In genomic region chr5:53164478-53165165, GRCh38 we compare ENCODE assay signal across 12 cellular contexts. TPM values are rescaled to one million over a fixed set of nuclear protein-coding genes. Genes with fewer than 3 reads are reported as not detected.
DNase-seq lines count a peak whose midpoint lies in the region; ATAC-seq and TF ChIP-seq lines count a peak whose summit lies in the region.
"Had no signal": no experiment of that assay in that cellular context is flagged by ENCODE, and none has a peak within 500 bp of the region (broad histone marks: within the 10 kb centered on the region; RNA-seq: fewer than 3 reads in every experiment).

No MANE protein-coding gene starts in this region.

- H3K27ac ChIP-seq in lower lobe of right lung (no peak overlapping the region), upper lobe of right lung (no peak overlapping the region)
- H3K27ac ChIP-seq: BLaER1 treated with 17β-estradiol and CSF1 and Interleukin-3, amounts not matched to agents 10 nM and 100 nM had no signal

- H3K4me3 ChIP-seq in Loucy (ENCODE audit: low read length, poor library complexity, severe bottlenecking) (no peak overlapping the region), lower lobe of right lung (no peak overlapping the region), upper lobe of right lung (no peak overlapping the region)
- H3K4me3 ChIP-seq: BLaER1 treated with 17β-estradiol and CSF1 and Interleukin-3, amounts not matched to agents 10 nM and 100 nM had no signal

- H3K79me2 ChIP-seq in Loucy (ENCODE audit: insufficient read depth, low read length), result no peaks in the 10 kb centered on the region

- no peaks in the 10 kb centered on the region for H4K20me1 ChIP-seq in Loucy (ENCODE audit: insufficient read depth, low read length, poor library complexity, severe bottlenecking)
- H4K20me1 ChIP-seq: BLaER1 treated with 17β-estradiol and CSF1 and Interleukin-3, amounts not matched to agents 10 nM and 100 nM had no signal

- H3K4me1 ChIP-seq in Loucy (ENCODE audit: insufficient read depth, low read length, poor library complexity, severe bottlenecking) (no peaks in the 10 kb centered on the region), lower lobe of right lung (peaks cover 29% of the 10 kb centered on the region), upper lobe of right lung (peaks cover 18% of the 10 kb centered on the region)

- H3K36me3 ChIP-seq in Loucy (ENCODE audit: insufficient read depth, low read length) (no peaks in the 10 kb centered on the region), lower lobe of right lung (no peaks in the 10 kb centered on the region), upper lobe of right lung (no peaks in the 10 kb centered on the region)
- H3K36me3 ChIP-seq: BLaER1 treated with 17β-estradiol and CSF1 and Interleukin-3, amounts not matched to agents 10 nM and 100 nM had no signal

- peak overlapping the region; percentile 42; the same call in 1 of the 2 replicates for H2AFZ ChIP-seq in Loucy (ENCODE audit: low read length)

- H3K9ac ChIP-seq in Loucy (ENCODE audit: low read depth, low read length, poor library complexity, severe bottlenecking), result no peak overlapping the region
- H3K9ac ChIP-seq: BLaER1 treated with 17β-estradiol and CSF1 and Interleukin-3, amounts not matched to agents 10 nM and 100 nM had no signal

- POLR2A ChIA-PET in HEK293T (lab: Yijun Ruan, JAX), result interaction anchor here (1.3 kb wide), 1 partner anchor 55 kb away, joined by 3 read pairs; the partner anchor contains the start of gene MOCS2

- no peaks in the 10 kb centered on the region for H3K9me2 ChIP-seq in Loucy (replicated peaks; ENCODE audit: low read depth, low read length)

- DNase-seq in left lobe of liver (ENCODE audit: low spot score), result peak; percentile 62
- no peak for DNase-seq in lower lobe of right lung
- no peak for DNase-seq in upper lobe of right lung
- DNase-seq in NCI-H748 (lab: John Stamatoyannopoulos, UW; ENCODE audit: unreplicated experiment), result no peak
- no peak for DNase-seq in HEK293T (ENCODE audit: extremely low spot score)
- no peak for DNase-seq in hepatic stellate cell (ENCODE audit: low spot score)
- DNase-seq: ACHN; Calu3; CD4-positive, CD25-positive, alpha-beta regulatory T cell; DMS 273 treated with DMSO at 0.1 percent for 48 hours had no signal

- no peaks in the 10 kb centered on the region for H3F3A ChIP-seq in Loucy (ENCODE audit: low read depth)

- H3K4me2 ChIP-seq in Loucy (ENCODE audit: low read depth, low read length, poor library complexity, severe bottlenecking), result no peak overlapping the region
- H3K4me2 ChIP-seq: BLaER1 treated with 17β-estradiol and CSF1 and Interleukin-3, amounts not matched to agents 10 nM and 100 nM had no signal

- TF ChIP-seq CTCF in Loucy (conservative IDR thresholded peaks at IDR 0.05; ENCODE audit: low read length) (no peak), lower lobe of right lung (IDR thresholded peaks at IDR 0.05) (no peak), upper lobe of right lung (IDR thresholded peaks at IDR 0.05) (no peak)

- H3K27me3 ChIP-seq in Loucy (ENCODE audit: insufficient read depth, low read length, poor library complexity, severe bottlenecking), result no peaks in the 10 kb centered on the region
- no peaks in the 10 kb centered on the region for H3K27me3 ChIP-seq in lower lobe of right lung (ENCODE audit: low read depth)
- no peaks in the 10 kb centered on the region for H3K27me3 ChIP-seq in upper lobe of right lung
- H3K27me3 ChIP-seq: BLaER1 treated with 17β-estradiol and CSF1 and Interleukin-3, amounts not matched to agents 10 nM and 100 nM had no signal

- intact Hi-C loops in lower lobe of right lung (cut with DNase I) (no loop called here), upper lobe of right lung (cut with DNase I) (no loop called here)

- H3K9me3 ChIP-seq in Loucy (ENCODE audit: insufficient read depth, low read depth, low read length), result no peaks in the 10 kb centered on the region
- no peaks in the 10 kb centered on the region for H3K9me3 ChIP-seq in lower lobe of right lung
- no peaks in the 10 kb centered on the region for H3K9me3 ChIP-seq in upper lobe of right lung
- H3K9me3 ChIP-seq: BLaER1 treated with 17β-estradiol and CSF1 and Interleukin-3, amounts not matched to agents 10 nM and 100 nM had no signal

- CTCF ChIA-PET in HEK293T (lab: Yijun Ruan, JAX), result no interaction called here

- ATAC-seq in left lobe of liver (peak; percentile 83), lower lobe of right lung (peak; percentile 47 to 79), upper lobe of right lung (peak; percentile 71)

TF ChIP-seq in HEK293T, 16 proteins besides CTCF, POLR2A, EP300 and RAD21:
- TF ChIP-seq NFRKB (IDR thresholded peaks at IDR 0.05), result no peak
- no peak for TF ChIP-seq ELF4 (IDR thresholded peaks at IDR 0.05)
- no peak for TF ChIP-seq PKNOX1 (IDR thresholded peaks at IDR 0.05)
- TF ChIP-seq FOXK2 (IDR thresholded peaks at IDR 0.05), result no peak
- no peak for TF ChIP-seq FOXM1 (IDR thresholded peaks at IDR 0.05; ENCODE audit: borderline replicate concordance)
- no peak for TF ChIP-seq SUZ12 (IDR thresholded peaks at IDR 0.05)
- no peak for TF ChIP-seq ZNF384 (IDR thresholded peaks at IDR 0.05)
- no peak for TF ChIP-seq HDGF (IDR thresholded peaks at IDR 0.05; ENCODE audit: borderline replicate concordance)
- no peak for TF ChIP-seq TARDBP (IDR thresholded peaks at IDR 0.05)
- no peak for TF ChIP-seq FOXA1 (IDR thresholded peaks at IDR 0.05)
- no peak for TF ChIP-seq LEF1 (IDR thresholded peaks at IDR 0.05; ENCODE audit: borderline replicate concordance)
- no peak for TF ChIP-seq SP1 (IDR thresholded peaks at IDR 0.05)
- TF ChIP-seq ARNT (IDR thresholded peaks at IDR 0.05), result no peak
- TF ChIP-seq CTBP1 (IDR thresholded peaks at IDR 0.05; ENCODE audit: borderline replicate concordance), result no peak
- no peak for TF ChIP-seq L3MBTL2 (conservative IDR thresholded peaks at IDR 0.05)
- TF ChIP-seq BHLHE40 (IDR thresholded peaks at IDR 0.05; ENCODE audit: borderline replicate concordance), result no peak

RNA-seq across cellular contexts. Expression of gene MOCS2, which starts 55.1 kb away (rescaled TPM):
- total RNA-seq in left lobe of liver (42.5 TPM), lower lobe of right lung (28.8 TPM), upper lobe of right lung (33.0 TPM)
